Comparison of ENCODE assay signal across 11 cellular contexts in the genomic region with DNA sequence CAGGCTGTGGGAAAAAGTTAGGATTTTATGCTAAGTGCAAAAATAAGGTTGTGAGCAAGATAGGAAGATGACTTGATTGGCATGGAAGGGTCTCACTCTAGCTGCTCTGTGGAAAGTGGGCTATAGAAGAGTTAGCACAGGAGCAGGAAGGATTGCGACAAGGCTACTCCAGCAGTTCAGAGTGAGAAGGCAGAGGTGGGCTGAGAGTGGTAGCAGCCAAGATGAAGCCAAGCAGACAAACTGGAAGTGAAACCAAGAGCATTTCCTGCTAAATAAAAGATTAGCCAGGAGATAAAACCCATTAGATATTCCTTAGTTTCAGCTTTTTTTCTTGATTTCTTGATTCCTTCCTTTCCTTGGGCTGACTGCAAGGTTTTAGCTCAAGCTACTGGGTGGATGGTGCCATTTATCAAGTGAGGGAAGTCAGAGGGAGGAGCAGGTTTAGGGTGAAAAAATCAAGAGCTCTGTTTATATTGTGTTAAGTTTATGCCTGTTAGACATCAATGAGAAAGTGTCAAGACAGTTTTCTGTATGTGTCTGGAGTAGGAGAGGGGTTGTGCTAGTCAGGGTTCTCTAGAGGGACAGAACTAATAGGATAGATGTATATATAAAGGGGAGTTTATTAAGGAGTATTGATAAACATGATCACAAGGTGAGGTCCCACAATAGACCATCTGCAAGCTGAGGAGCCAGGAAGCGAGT. TPM values are rescaled to one million over a fixed set of nuclear protein-coding genes. Genes with fewer than 3 reads are reported as not detected.
DNase-seq lines count a peak whose midpoint lies in the region; ATAC-seq and TF ChIP-seq lines count a peak whose summit lies in the region.
"Had no signal": no experiment of that assay in that cellular context is flagged by ENCODE, and none has a peak within 500 bp of the region (broad histone marks: within the 10 kb centered on the region; RNA-seq: fewer than 3 reads in every experiment).

No MANE protein-coding gene starts in this region.

- intact Hi-C loops in mucosa of descending colon (cut with DNase I, micrococcal nuclease), result no loop called here

- no peaks in the 10 kb centered on the region for H3K4me1 ChIP-seq in mucosa of descending colon (ENCODE audit: low read depth)
- H3K4me1 ChIP-seq: heart left ventricle, tibial nerve had no signal

- no peak for TF ChIP-seq CTCF in mucosa of descending colon (IDR thresholded peaks at IDR 0.05)

- no peaks in the 10 kb centered on the region for H3K36me3 ChIP-seq in mucosa of descending colon (ENCODE audit: low read depth)
- H3K36me3 ChIP-seq: heart left ventricle, tibial nerve had no signal

- peak; percentile 93 for ATAC-seq in GM18907 (IDR thresholded peaks at IDR 0.05; ENCODE audit: unreplicated experiment)
- peak; percentile 68 for ATAC-seq in GM21786 (IDR thresholded peaks at IDR 0.05; ENCODE audit: unreplicated experiment)
- peak; percentile 68 for ATAC-seq in HG03520 (IDR thresholded peaks at IDR 0.05; ENCODE audit: unreplicated experiment)
- peak; percentile 44 for ATAC-seq in mucosa of descending colon
- ATAC-seq: heart left ventricle had no signal

- H3K9me3 ChIP-seq in mucosa of descending colon, result no peaks in the 10 kb centered on the region
- H3K9me3 ChIP-seq: heart left ventricle, tibial nerve had no signal

- DNase-seq in mucosa of descending colon, result no peak
- no peak for DNase-seq in NCI-H1417 (lab: John Stamatoyannopoulos, UW)
- DNase-seq in DMS153 treated with DMSO at 0.1 percent for 48 hours (lab: John Stamatoyannopoulos, UW; ENCODE audit: unreplicated experiment), result no peak
- no peak for DNase-seq in AG08395 (ENCODE audit: low spot score)
- no peak for DNase-seq in SW 1271 (lab: John Stamatoyannopoulos, UW)
- DNase-seq: heart left ventricle had no signal

- no peak overlapping the region for H3K4me3 ChIP-seq in mucosa of descending colon
- H3K4me3 ChIP-seq: heart left ventricle, PC-9, tibial nerve had no signal

RNA-seq across cellular contexts. Expression of gene ZNF644, which starts 33.1 kb away (rescaled TPM):
- total RNA-seq in mucosa of descending colon, result 10 to 100 TPM; 53.7 to 74.2 (median 61.3) TPM
